9 cellular contexts compared by ENCODE assay signal in genomic region chr3:195556390-195556789, GRCh38. TPM values are rescaled to one million over a fixed set of nuclear protein-coding genes. Genes with fewer than 3 reads are reported as not detected.
DNase-seq lines count a peak whose midpoint lies in the region; ATAC-seq and TF ChIP-seq lines count a peak whose summit lies in the region.
"Had no signal": no experiment of that assay in that cellular context is flagged by ENCODE, and none has a peak within 500 bp of the region (broad histone marks: within the 10 kb centered on the region; RNA-seq: fewer than 3 reads in every experiment).

No MANE protein-coding gene starts in this region.

- H3K36me3 Mint-ChIP-seq in CD4-positive, alpha-beta T cell (ENCODE audit: low read depth), result no peaks in the 10 kb centered on the region

- H3K4me3 ChIP-seq in H7 (ENCODE audit: insufficient read depth, low read depth, low read length) (no peak overlapping the region), aorta (ENCODE audit: low read length in 2 of 2) (no peak overlapping the region), ovary (no peak overlapping the region)

- TF ChIP-seq CTCF in CD4-positive, alpha-beta T cell (IDR thresholded peaks at IDR 0.05), result peak; percentile 46
- no peak for TF ChIP-seq CTCF in ovary (IDR thresholded peaks at IDR 0.05)

- 39 to 45% methylated on average over 10 of the region's 10 CpGs for WGBS in aorta, 2 donors
- WGBS in ovary, 3 donors, result 35 to 44% (median 40%) methylated on average over 10 of the region's 10 CpGs

- no peaks in the 10 kb centered on the region for H3K9me3 ChIP-seq in CD4-positive, alpha-beta T cell (ENCODE audit: control insufficient read depth, low read length)
- H3K9me3 ChIP-seq in aorta (ENCODE audit: control insufficient read depth, low read length) (no peaks in the 10 kb centered on the region), ovary (no peaks in the 10 kb centered on the region)

- peak overlapping the region; percentile 70 for H3K4me3 Mint-ChIP-seq in CD4-positive, alpha-beta T cell

- H3K27ac ChIP-seq in CD4-positive, alpha-beta T cell (ENCODE audit: low read depth, low read length), result no peak overlapping the region
- H3K27ac ChIP-seq in aorta (ENCODE audit: low read depth in 1 of 2, low read length in 2 of 2) (no peak overlapping the region), ovary (no peak overlapping the region)

- peak in 2 of 10 experiments; percentile 29 to 38 for DNase-seq in CD4-positive, alpha-beta T cell
- peak; percentile 48 for DNase-seq in H7
- DNase-seq in activated naive CD4-positive, alpha-beta T cell treated with Interleukin-2 at 50 U/mL for 16 hours, result peak; percentile 25
- DNase-seq in medulla oblongata (ENCODE audit: extremely low spot score), result peak; percentile 63
- DNase-seq in aorta, result no peak
- DNase-seq in NCI-H1105 treated with DMSO at 0.1 percent for 48 hours (lab: John Stamatoyannopoulos, UW), result no peak
- no peak for DNase-seq in ovary
- DNase-seq: cerebellar nuclear complex had no signal

- H3K27ac Mint-ChIP-seq in CD4-positive, alpha-beta T cell, result peak overlapping the region; percentile 93

- H3K4me1 Mint-ChIP-seq in CD4-positive, alpha-beta T cell (ENCODE audit: low read depth), result peaks cover 65% of the 10 kb centered on the region

- POLR2A ChIA-PET in CD4-positive, alpha-beta T cell (lab: Charles Lee), result interaction anchor here (1.5 to 9.6 kb wide), 3 partner anchors 11 to 22 kb away, joined by 5 to 202 read pairs (median 12); partner anchors contain the start of gene PPP1R2

- H3K9me3 Mint-ChIP-seq in CD4-positive, alpha-beta T cell, result no peaks in the 10 kb centered on the region

- intact Hi-C loops in CD4-positive, alpha-beta T cell (cut with DNase I, micrococcal nuclease), result loop anchor here in 1 of 2 experiments (10.0 kb wide), 1 partner anchor 98 kb away; no protein-coding TSS in a partner anchor
- intact Hi-C loops in aorta (cut with DNase I) (no loop called here), ovary (cut with DNase I) (no loop called here)

- no peaks in the 10 kb centered on the region for H3K27me3 Mint-ChIP-seq in CD4-positive, alpha-beta T cell

- H3K4me1 ChIP-seq in aorta (ENCODE audit: control insufficient read depth in 1 of 2, insufficient read depth in 2 of 2, low read length in 2 of 2), result no peaks in the 10 kb centered on the region
- no peaks in the 10 kb centered on the region for H3K4me1 ChIP-seq in ovary (ENCODE audit: insufficient read depth)

- no peak for TF ChIP-seq EP300 in ovary (IDR thresholded peaks at IDR 0.05)

- peak; percentile 65 for ATAC-seq in CD4-positive, alpha-beta T cell (ENCODE audit: poor library complexity)
- ATAC-seq in aorta (ENCODE audit: low FRiP score) (no peak), HG03175 (IDR thresholded peaks at IDR 0.05; ENCODE audit: unreplicated experiment) (no peak)

- no peaks in the 10 kb centered on the region for H3K27me3 ChIP-seq in CD4-positive, alpha-beta T cell (ENCODE audit: control insufficient read depth, insufficient read depth, low read length)
- no peaks in the 10 kb centered on the region for H3K27me3 ChIP-seq in H7 (ENCODE audit: control insufficient read depth, insufficient read depth, low read length)
- no peaks in the 10 kb centered on the region for H3K27me3 ChIP-seq in aorta (ENCODE audit: control insufficient read depth in 1 of 2, insufficient read depth in 2 of 2, low read length in 1 of 2)
- no peaks in the 10 kb centered on the region for H3K27me3 ChIP-seq in ovary

- TF ChIP-seq POLR2A in ovary (IDR thresholded peaks at IDR 0.05), result no peak

- CTCF ChIA-PET in CD4-positive, alpha-beta T cell (lab: Charles Lee), result interaction anchor here (0.6 to 4.7 kb wide), 4 partner anchors 15 to 1653 kb away, joined by 3 to 33 read pairs (median 6); partner anchors contain the start of genes PPP1R2 and XXYLT1

- no peaks in the 10 kb centered on the region for H3K36me3 ChIP-seq in H7 (replicated peaks; ENCODE audit: control insufficient read depth, insufficient read depth, low read length)
- H3K36me3 ChIP-seq in aorta (ENCODE audit: control insufficient read depth in 1 of 2, insufficient read depth in 2 of 2, low read length in 1 of 2), result no peaks in the 10 kb centered on the region
- no peaks in the 10 kb centered on the region for H3K36me3 ChIP-seq in ovary

RNA-seq across cellular contexts. Expression of gene PPP1R2, which starts 13.3 kb away (rescaled TPM):
- total RNA-seq in CD4-positive, alpha-beta T cell, result 100 to 1,000 TPM; 205 to 210 TPM
- 76.4 and 121 TPM in 2 replicates for total RNA-seq in H7 (2014; rRNA removed; shearing (Covaris generic))
- total RNA-seq in aorta (10 to 100 TPM; 53.0 to 55.4 TPM), ovary (10 to 100 TPM; 31.5 to 50.2 (median 40.6) TPM)
- polyA plus RNA-seq in aorta (10 to 100 TPM; 31.3 to 50.0 TPM), ovary (10 to 100 TPM; 22.5 to 47.3 TPM)

RNA-seq across cellular contexts. Expression of gene APOD, which starts 27.4 kb away (rescaled TPM):
- not detected for total RNA-seq in CD4-positive, alpha-beta T cell
- total RNA-seq in H7 (2014; rRNA removed; shearing (Covaris generic)), result not detected in 2 replicates
- total RNA-seq in aorta (100 to 1,000 TPM; 301 to 596 TPM), ovary (100 to 1,000 TPM in 3 of 7 donors, 10 to 100 TPM in 4; 38.0 to 191 (median 98.7) TPM)
- polyA plus RNA-seq in aorta (10 to 100 TPM in 1 of 2 donors, 1 to 10 TPM in 1; 6.4 to 17.3 TPM), ovary (100 to 1,000 TPM; 161 to 748 TPM)

Comparison
In these comparisons a context has a peak if more than half of its experiments do, and no peak if none do; other contexts are left out.
1. DNase-seq: peak in H7 (single experiment), activated naive CD4-positive, alpha-beta T cell treated with Interleukin-2 at 50 U/mL for 16 hours (single experiment) and medulla oblongata (single experiment); none in aorta (0 of 2), NCI-H1105 treated with DMSO at 0.1 percent for 48 hours (single experiment) and ovary (0 of 5).
2. RNA of gene APOD, which starts 27.4 kb away (total RNA-seq): 301 to 596 TPM in aorta and 38.0 to 191 TPM in ovary; not detected in CD4-positive, alpha-beta T cell and not detected in H7; every median in the first group is over 10 times any median in the second.